ENCODE assay signal across 1 cellular context in the genomic region with DNA sequence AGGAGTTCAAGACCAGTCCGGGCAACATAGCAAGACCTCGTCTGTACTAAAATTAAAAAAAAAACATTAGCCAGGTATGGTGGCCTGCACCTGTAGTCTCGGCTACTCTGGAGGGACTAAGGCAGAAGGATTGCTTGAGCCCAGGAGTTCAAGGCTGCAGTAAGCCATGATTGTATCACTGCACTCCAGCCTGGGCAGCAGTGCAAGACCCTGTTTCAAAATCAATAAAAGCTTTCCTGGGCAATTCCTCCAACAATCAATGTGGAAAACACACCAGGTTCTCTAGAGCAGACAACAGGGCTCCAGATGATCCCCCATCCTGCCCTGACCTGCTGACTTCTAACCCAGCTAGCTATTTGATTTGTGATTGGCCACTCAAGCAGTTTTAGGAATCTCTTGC.
TF ChIP-seq lines count a peak whose summit lies in the region.

No MANE protein-coding gene starts in this region.

TF ChIP-seq in WTC11, 78 proteins besides CTCF, POLR2A, EP300 and RAD21 (continued from another document):
- TF ChIP-seq, protein P1, sequence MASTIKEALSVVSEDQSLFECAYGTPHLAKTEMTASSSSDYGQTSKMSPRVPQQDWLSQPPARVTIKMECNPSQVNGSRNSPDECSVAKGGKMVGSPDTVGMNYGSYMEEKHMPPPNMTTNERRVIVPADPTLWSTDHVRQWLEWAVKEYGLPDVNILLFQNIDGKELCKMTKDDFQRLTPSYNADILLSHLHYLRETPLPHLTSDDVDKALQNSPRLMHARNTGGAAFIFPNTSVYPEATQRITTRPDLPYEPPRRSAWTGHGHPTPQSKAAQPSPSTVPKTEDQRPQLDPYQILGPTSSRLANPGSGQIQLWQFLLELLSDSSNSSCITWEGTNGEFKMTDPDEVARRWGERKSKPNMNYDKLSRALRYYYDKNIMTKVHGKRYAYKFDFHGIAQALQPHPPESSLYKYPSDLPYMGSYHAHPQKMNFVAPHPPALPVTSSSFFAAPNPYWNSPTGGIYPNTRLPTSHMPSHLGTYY (CRISPR knock-in tag; IDR thresholded peaks at IDR 0.05): no peak
- TF ChIP-seq RELA (CRISPR knock-in tag; IDR thresholded peaks at IDR 0.05; ENCODE audit: borderline replicate concordance) (no peak), SP1 (CRISPR knock-in tag; conservative IDR thresholded peaks at IDR 0.05) (no peak), NR1H2 (CRISPR knock-in tag; IDR thresholded peaks at IDR 0.05) (no peak), ZNF317 (CRISPR knock-in tag; IDR thresholded peaks at IDR 0.05; ENCODE audit: borderline replicate concordance, low read depth) (no peak), ETV6 (CRISPR knock-in tag; IDR thresholded peaks at IDR 0.05) (no peak), NFYB (CRISPR knock-in tag; conservative IDR thresholded peaks at IDR 0.05; ENCODE audit: low read depth) (no peak), MXD4 (CRISPR knock-in tag; IDR thresholded peaks at IDR 0.05; ENCODE audit: borderline replicate concordance) (no peak), KAT7 (CRISPR knock-in tag; IDR thresholded peaks at IDR 0.05; ENCODE audit: borderline replicate concordance) (no peak), ELF4 (CRISPR knock-in tag; IDR thresholded peaks at IDR 0.05; ENCODE audit: low read depth) (no peak), ESRRA (CRISPR knock-in tag; IDR thresholded peaks at IDR 0.05; ENCODE audit: borderline replicate concordance) (no peak), JAZF1 (CRISPR knock-in tag; IDR thresholded peaks at IDR 0.05) (no peak), OVOL2 (CRISPR knock-in tag; IDR thresholded peaks at IDR 0.05; ENCODE audit: borderline replicate concordance) (no peak)
- TF ChIP-seq, protein P2, sequence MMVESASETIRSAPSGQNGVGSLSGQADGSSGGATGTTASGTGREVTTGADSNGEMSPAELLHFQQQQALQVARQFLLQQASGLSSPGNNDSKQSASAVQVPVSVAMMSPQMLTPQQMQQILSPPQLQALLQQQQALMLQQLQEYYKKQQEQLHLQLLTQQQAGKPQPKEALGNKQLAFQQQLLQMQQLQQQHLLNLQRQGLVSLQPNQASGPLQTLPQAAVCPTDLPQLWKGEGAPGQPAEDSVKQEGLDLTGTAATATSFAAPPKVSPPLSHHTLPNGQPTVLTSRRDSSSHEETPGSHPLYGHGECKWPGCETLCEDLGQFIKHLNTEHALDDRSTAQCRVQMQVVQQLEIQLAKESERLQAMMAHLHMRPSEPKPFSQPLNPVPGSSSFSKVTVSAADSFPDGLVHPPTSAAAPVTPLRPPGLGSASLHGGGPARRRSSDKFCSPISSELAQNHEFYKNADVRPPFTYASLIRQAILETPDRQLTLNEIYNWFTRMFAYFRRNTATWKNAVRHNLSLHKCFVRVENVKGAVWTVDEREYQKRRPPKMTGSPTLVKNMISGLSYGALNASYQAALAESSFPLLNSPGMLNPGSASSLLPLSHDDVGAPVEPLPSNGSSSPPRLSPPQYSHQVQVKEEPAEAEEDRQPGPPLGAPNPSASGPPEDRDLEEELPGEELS (CRISPR knock-in tag; IDR thresholded peaks at IDR 0.05): no peak
- TF ChIP-seq, protein P3, sequence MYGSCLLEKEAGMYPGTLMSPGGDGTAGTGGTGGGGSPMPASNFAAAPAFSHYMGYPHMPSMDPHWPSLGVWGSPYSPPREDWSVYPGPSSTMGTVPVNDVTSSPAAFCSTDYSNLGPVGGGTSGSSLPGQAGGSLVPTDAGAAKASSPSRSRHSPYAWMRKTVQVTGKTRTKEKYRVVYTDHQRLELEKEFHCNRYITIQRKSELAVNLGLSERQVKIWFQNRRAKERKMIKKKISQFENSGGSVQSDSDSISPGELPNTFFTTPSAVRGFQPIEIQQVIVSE (CRISPR knock-in tag; IDR thresholded peaks at IDR 0.05; ENCODE audit: borderline replicate concordance): no peak
- TF ChIP-seq, protein P4, sequence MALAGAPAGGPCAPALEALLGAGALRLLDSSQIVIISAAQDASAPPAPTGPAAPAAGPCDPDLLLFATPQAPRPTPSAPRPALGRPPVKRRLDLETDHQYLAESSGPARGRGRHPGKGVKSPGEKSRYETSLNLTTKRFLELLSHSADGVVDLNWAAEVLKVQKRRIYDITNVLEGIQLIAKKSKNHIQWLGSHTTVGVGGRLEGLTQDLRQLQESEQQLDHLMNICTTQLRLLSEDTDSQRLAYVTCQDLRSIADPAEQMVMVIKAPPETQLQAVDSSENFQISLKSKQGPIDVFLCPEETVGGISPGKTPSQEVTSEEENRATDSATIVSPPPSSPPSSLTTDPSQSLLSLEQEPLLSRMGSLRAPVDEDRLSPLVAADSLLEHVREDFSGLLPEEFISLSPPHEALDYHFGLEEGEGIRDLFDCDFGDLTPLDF (CRISPR knock-in tag; IDR thresholded peaks at IDR 0.05): no peak
- TF ChIP-seq, protein P5, sequence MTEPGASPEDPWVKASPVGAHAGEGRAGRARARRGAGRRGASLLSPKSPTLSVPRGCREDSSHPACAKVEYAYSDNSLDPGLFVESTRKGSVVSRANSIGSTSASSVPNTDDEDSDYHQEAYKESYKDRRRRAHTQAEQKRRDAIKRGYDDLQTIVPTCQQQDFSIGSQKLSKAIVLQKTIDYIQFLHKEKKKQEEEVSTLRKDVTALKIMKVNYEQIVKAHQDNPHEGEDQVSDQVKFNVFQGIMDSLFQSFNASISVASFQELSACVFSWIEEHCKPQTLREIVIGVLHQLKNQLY (CRISPR knock-in tag; IDR thresholded peaks at IDR 0.05): no peak
